In the genomic region with DNA sequence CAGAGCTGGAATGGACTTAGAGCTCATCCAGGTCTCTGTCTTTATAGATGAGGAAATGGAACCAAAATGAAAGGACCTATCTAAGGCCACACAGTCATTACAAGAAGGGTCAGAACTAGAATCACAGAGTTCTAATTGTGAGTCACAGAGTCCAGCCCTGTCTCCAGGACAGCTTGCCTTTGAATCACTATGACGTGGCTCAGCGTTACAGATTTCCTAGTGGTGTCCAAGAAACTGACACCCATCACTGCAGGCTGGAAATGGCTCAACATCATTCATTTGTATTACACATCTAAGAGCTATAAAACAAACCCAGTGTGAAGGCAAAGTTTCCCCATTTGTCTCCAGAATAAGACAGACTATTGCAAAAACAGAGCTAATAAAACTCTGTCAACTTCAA, we compare ENCODE assay signal across 10 cellular contexts.
DNase-seq lines count a peak whose midpoint lies in the region; ATAC-seq and TF ChIP-seq lines count a peak whose summit lies in the region.
"Had no signal": no experiment of that assay in that cellular context is flagged by ENCODE, and none has a peak within 500 bp of the region (broad histone marks: within the 10 kb centered on the region; RNA-seq: fewer than 3 reads in every experiment).

No MANE protein-coding gene starts in this region.

- ATAC-seq in GM21526 (IDR thresholded peaks at IDR 0.05; ENCODE audit: low FRiP score, unreplicated experiment), result no peak
- ATAC-seq in HG03457 (IDR thresholded peaks at IDR 0.05; ENCODE audit: unreplicated experiment), result no peak
- ATAC-seq in GM21423 (IDR thresholded peaks at IDR 0.05; ENCODE audit: unreplicated experiment), result no peak

- DNase-seq in AG09319 (ENCODE audit: extremely low read depth, low read depth), result peak; percentile 85
- peak; percentile 9 for DNase-seq in HT-29 (ENCODE audit: low spot score)
- DNase-seq in brain pericyte (ENCODE audit: low read depth, low spot score), result peak; percentile 33
- peak; percentile 28 to 94 for DNase-seq in lung microvascular endothelial cell (ENCODE audit: low read depth in 2 of 2)
- no peak for DNase-seq in NCI-H2107 treated with DMSO at 0.1 percent for 48 hours (lab: John Stamatoyannopoulos, UW; ENCODE audit: unreplicated experiment)
- DNase-seq: activated CD8-positive, alpha-beta memory T cell treated with anti-CD3 and anti-CD28 coated beads, Interleukin-2, amount 50 U/mL, for 4 hours; thyroid gland had no signal

- TF ChIP-seq CTCF in AG09319 (IDR thresholded peaks at IDR 0.05; ENCODE audit: low read depth, low read length), result no peak
